Comparison of ENCODE assay signal across 8 cellular contexts in genomic region chr11:112797653-112798293, GRCh38.
DNase-seq lines count a peak whose midpoint lies in the region; ATAC-seq and TF ChIP-seq lines count a peak whose summit lies in the region.

No MANE protein-coding gene starts in this region.

- POLR2A ChIA-PET in naive thymus-derived CD4-positive, alpha-beta T cell (lab: Charles Lee), result no interaction called here

- H3K36me3 Mint-ChIP-seq in chondrocyte (ENCODE audit: low read depth), result no peaks in the 10 kb centered on the region
- no peaks in the 10 kb centered on the region for H3K36me3 Mint-ChIP-seq in naive thymus-derived CD4-positive, alpha-beta T cell

- no peak overlapping the region for H3K27ac Mint-ChIP-seq in chondrocyte (ENCODE audit: unreplicated experiment)
- H3K27ac Mint-ChIP-seq in naive thymus-derived CD4-positive, alpha-beta T cell, result peak overlapping the region in 1 of 9 donors; percentile 13

- no peak overlapping the region for H3K4me3 ChIP-seq in DND-41 (ENCODE audit: low read depth in 1 of 2, low read length in 2 of 2)
- no peak overlapping the region for H3K4me3 ChIP-seq in naive thymus-derived CD4-positive, alpha-beta T cell (ENCODE audit: low read length)

- peaks cover 5% of the 10 kb centered on the region for H3K27me3 Mint-ChIP-seq in chondrocyte (ENCODE audit: low read depth)
- H3K27me3 Mint-ChIP-seq in naive thymus-derived CD4-positive, alpha-beta T cell, result peaks cover under 1 to 23% (median 17%) of the 10 kb centered on the region in 5 donors

- H3K9me3 Mint-ChIP-seq in chondrocyte (ENCODE audit: low read depth), result no peaks in the 10 kb centered on the region
- H3K9me3 Mint-ChIP-seq in naive thymus-derived CD4-positive, alpha-beta T cell, result no peaks in the 10 kb centered on the region

- DNase-seq in DND-41 (no peak), NCI-H446 treated with DMSO at 0.1 percent for 48 hours (lab: John Stamatoyannopoulos, UW) (peak; percentile 79), chondrocyte (ENCODE audit: low spot score) (no peak), SK-N-DZ (ENCODE audit: low spot score) (no peak)
- DNase-seq in naive thymus-derived CD4-positive, alpha-beta T cell, result peak in 1 of 9 donors; percentile 25
- DNase-seq in central memory CD4-positive, alpha-beta T cell, result no peak

- TF ChIP-seq CTCF in DND-41 (IDR thresholded peaks at IDR 0.05; ENCODE audit: borderline replicate concordance, extremely low read depth, low read length, poor library complexity, severe bottlenecking) (peak; percentile 40), chondrocyte (IDR thresholded peaks at IDR 0.05) (peak; percentile 46)

- H4K20me1 ChIP-seq in DND-41 (ENCODE audit: insufficient read depth, low read length), result no peaks in the 10 kb centered on the region

- intact Hi-C loops in naive thymus-derived CD4-positive, alpha-beta T cell (cut with micrococcal nuclease), result loop anchor here in 1 of 2 donors (1.0 to 5.0 kb wide), 3 partner anchors 210 to 492 kb away; no protein-coding TSS in a partner anchor

- no peak overlapping the region for H3K4me3 Mint-ChIP-seq in chondrocyte (ENCODE audit: unreplicated experiment)
- peak overlapping the region in 2 of 10 donors; percentile 42 for H3K4me3 Mint-ChIP-seq in naive thymus-derived CD4-positive, alpha-beta T cell

- no peaks in the 10 kb centered on the region for H3K27me3 ChIP-seq in DND-41 (ENCODE audit: insufficient read depth, low read length, poor library complexity)
- no peaks in the 10 kb centered on the region for H3K27me3 ChIP-seq in naive thymus-derived CD4-positive, alpha-beta T cell (ENCODE audit: control insufficient read depth in 2 of 2, insufficient read depth in 2 of 2, low read length in 2 of 2)

- CTCF ChIA-PET in naive thymus-derived CD4-positive, alpha-beta T cell (lab: Charles Lee), result no interaction called here

- no peaks in the 10 kb centered on the region for H3K79me2 ChIP-seq in DND-41 (ENCODE audit: insufficient read depth, low read length)

- no peak overlapping the region for H3K27ac ChIP-seq in DND-41 (ENCODE audit: low read length)
- H3K27ac ChIP-seq in naive thymus-derived CD4-positive, alpha-beta T cell (ENCODE audit: low read depth, low read length), result no peak overlapping the region

- H3K4me1 Mint-ChIP-seq in chondrocyte (ENCODE audit: low read depth), result peaks cover 4% of the 10 kb centered on the region
- peaks cover 0 to 12% (median 4%) of the 10 kb centered on the region in 7 donors for H3K4me1 Mint-ChIP-seq in naive thymus-derived CD4-positive, alpha-beta T cell

- no peaks in the 10 kb centered on the region for H3K4me1 ChIP-seq in DND-41 (ENCODE audit: insufficient read depth, low read length)
- H3K4me1 ChIP-seq in naive thymus-derived CD4-positive, alpha-beta T cell (ENCODE audit: control insufficient read depth in 2 of 2, insufficient read depth in 2 of 2, low read length in 2 of 2), result no peaks in the 10 kb centered on the region

- no peaks in the 10 kb centered on the region for H3K36me3 ChIP-seq in DND-41 (ENCODE audit: insufficient read depth, low read length)
- no peaks in the 10 kb centered on the region for H3K36me3 ChIP-seq in naive thymus-derived CD4-positive, alpha-beta T cell (ENCODE audit: control insufficient read depth in 2 of 3, insufficient read depth in 3 of 3, low read length in 3 of 3)

- ATAC-seq in DND-41 (ENCODE audit: insufficient read depth, low read depth) (no peak), GM21515 (IDR thresholded peaks at IDR 0.05; ENCODE audit: unreplicated experiment) (peak; percentile 81), GM19035 (IDR thresholded peaks at IDR 0.05; ENCODE audit: unreplicated experiment) (no peak)
- ATAC-seq in naive thymus-derived CD4-positive, alpha-beta T cell, result peak; percentile 49

- no peak overlapping the region for H3K9ac ChIP-seq in DND-41 (ENCODE audit: low read depth, low read length)

- no peak overlapping the region for H3K4me2 ChIP-seq in DND-41 (ENCODE audit: insufficient read depth, low read length)

- H3K9me3 ChIP-seq in DND-41 (ENCODE audit: insufficient read depth, low read length, severe bottlenecking), result no peaks in the 10 kb centered on the region
- no peaks in the 10 kb centered on the region for H3K9me3 ChIP-seq in naive thymus-derived CD4-positive, alpha-beta T cell (ENCODE audit: control insufficient read depth in 2 of 3, low read length in 3 of 3)

- no peak overlapping the region for H2AFZ ChIP-seq in DND-41 (ENCODE audit: low read depth, low read length)

Comparison
In these comparisons a context has a peak if more than half of its experiments do, and no peak if none do; other contexts are left out.
1. ATAC-seq: peak in GM21515 (single experiment) and naive thymus-derived CD4-positive, alpha-beta T cell (single experiment); none in DND-41 (single experiment) and GM19035 (single experiment).